In genomic region chr16:89446136-89446974, GRCh38 we compare ENCODE assay signal across 12 cellular contexts. TPM values are rescaled to one million over a fixed set of nuclear protein-coding genes. Genes with fewer than 3 reads are reported as not detected.
A peak's percentile ranks its signal among the peaks of the same experiment; 100 is the strongest.
DNase-seq lines count a peak whose midpoint lies in the region; ATAC-seq and TF ChIP-seq lines count a peak whose summit lies in the region.
"Had no signal": no experiment of that assay in that cellular context is flagged by ENCODE, and none has a peak within 500 bp of the region (broad histone marks: within the 10 kb centered on the region; RNA-seq: fewer than 3 reads in every experiment).

No MANE protein-coding gene starts in this region.

- CTCF ChIA-PET in activated CD8-positive, alpha-beta memory T cell treated with anti-CD3 and anti-CD28 coated beads, Interleukin-2, amount 10 ng/mL, durations not matched to agents 7 days and 5 days (lab: Charles Lee), result interaction anchor here (0.6 to 1.2 kb wide), 4 partner anchors 9 to 39 kb away, joined by 3 to 6 read pairs (median 3); no protein-coding TSS in a partner anchor

- no peaks in the 10 kb centered on the region for H3K9me3 Mint-ChIP-seq in activated CD8-positive, alpha-beta memory T cell treated with anti-CD3 and anti-CD28 coated beads, Interleukin-2, amount 10 ng/mL, durations not matched to agents 7 days and 5 days (ENCODE audit: low read depth)

- peak; percentile 32 for ATAC-seq in Right ventricle myocardium superior (ENCODE audit: poor library complexity)
- ATAC-seq in left cardiac atrium, result no peak
- ATAC-seq in activated CD8-positive, alpha-beta memory T cell treated with anti-CD3 and anti-CD28 coated beads, Interleukin-2, amount 10 ng/mL, durations not matched to agents 7 days and 5 days, result peak; percentile 54
- ATAC-seq in left lobe of liver, result peak; percentile 22

- TF ChIP-seq CTCF in stomach (IDR thresholded peaks at IDR 0.05), result no peak

- H3K4me3 ChIP-seq in thymus (ENCODE audit: low read length) (no peak overlapping the region), stomach (no peak overlapping the region)

- H3K9me3 ChIP-seq in thymus (ENCODE audit: control insufficient read depth), result no peaks in the 10 kb centered on the region
- no peaks in the 10 kb centered on the region for H3K9me3 ChIP-seq in stomach
- H3K9me3 ChIP-seq: SK-N-SH had no signal

- no peaks in the 10 kb centered on the region for H3K27me3 Mint-ChIP-seq in activated CD8-positive, alpha-beta memory T cell treated with anti-CD3 and anti-CD28 coated beads, Interleukin-2, amount 10 ng/mL, durations not matched to agents 7 days and 5 days

- WGBS in thymus, result 58% methylated on average over 15 of the region's 15 CpGs
- WGBS in stomach, 5 donors, result 62 to 72% (median 64%) methylated on average over 15 of the region's 15 CpGs

- H3K27ac ChIP-seq in thymus (ENCODE audit: low read depth), result peak overlapping the region; percentile 19
- no peak overlapping the region for H3K27ac ChIP-seq in stomach

- intact Hi-C loops in Right ventricle myocardium superior (cut with DNase I) (no loop called here), left cardiac atrium (cut with DNase I) (no loop called here), stomach (cut with DNase I; ENCODE audit: low total_unique reads) (no loop called here)

- H3K4me3 Mint-ChIP-seq in activated CD8-positive, alpha-beta memory T cell treated with anti-CD3 and anti-CD28 coated beads, Interleukin-2, amount 10 ng/mL, durations not matched to agents 7 days and 5 days, result peak overlapping the region; percentile 21

- no peak for TF ChIP-seq POLR2A in stomach (IDR thresholded peaks at IDR 0.05)

- DNase-seq in Right ventricle myocardium superior (peak; percentile 47), left cardiac atrium (no peak), left lobe of liver (ENCODE audit: low spot score) (no peak), stomach (no peak), AG08395 (ENCODE audit: low spot score) (no peak), NCI-H1436 treated with DMSO at 0.1 percent for 48 hours (lab: John Stamatoyannopoulos, UW) (no peak)
- peak; percentile 64 for DNase-seq in activated CD8-positive, alpha-beta memory T cell treated with anti-CD3 and anti-CD28 coated beads, Interleukin-2, amount 10 ng/mL, durations not matched to agents 7 days and 5 days
- DNase-seq: effector CD8-positive, alpha-beta T cell; KG1; NCI-H446; SK-N-SH had no signal

- TF ChIP-seq EP300 in stomach (IDR thresholded peaks at IDR 0.05), result no peak

- H3K4me1 Mint-ChIP-seq in activated CD8-positive, alpha-beta memory T cell treated with anti-CD3 and anti-CD28 coated beads, Interleukin-2, amount 10 ng/mL, durations not matched to agents 7 days and 5 days, result peaks cover 90% of the 10 kb centered on the region

- H3K36me3 Mint-ChIP-seq in activated CD8-positive, alpha-beta memory T cell treated with anti-CD3 and anti-CD28 coated beads, Interleukin-2, amount 10 ng/mL, durations not matched to agents 7 days and 5 days, result peaks cover 3% of the 10 kb centered on the region

- H3K27me3 ChIP-seq in thymus (ENCODE audit: control insufficient read depth, insufficient read depth), result no peaks in the 10 kb centered on the region
- no peaks in the 10 kb centered on the region for H3K27me3 ChIP-seq in stomach

- peak overlapping the region; percentile 71 for H3K27ac Mint-ChIP-seq in activated CD8-positive, alpha-beta memory T cell treated with anti-CD3 and anti-CD28 coated beads, Interleukin-2, amount 10 ng/mL, durations not matched to agents 7 days and 5 days

- H3K4me1 ChIP-seq in thymus (ENCODE audit: control insufficient read depth, insufficient read depth, low read length), result peaks cover 74% of the 10 kb centered on the region
- peaks cover 69 to 99% (median 86%) of the 10 kb centered on the region in 4 donors for H3K4me1 ChIP-seq in stomach

- no peaks in the 10 kb centered on the region for H3K36me3 ChIP-seq in thymus (ENCODE audit: control insufficient read depth, insufficient read depth)
- H3K36me3 ChIP-seq in stomach, result no peaks in the 10 kb centered on the region

RNA-seq across cellular contexts. Expression of gene ANKRD11, which starts 44.0 kb away (rescaled TPM):
- total RNA-seq in Right ventricle myocardium superior (64.9 TPM), left cardiac atrium (10 to 100 TPM; 74.3 to 86.2 TPM), left lobe of liver (50.7 TPM), stomach (100 to 1,000 TPM in 4 of 5 donors, 10 to 100 TPM in 1; 60.2 to 350 (median 136) TPM)
- total RNA-seq in activated CD8-positive, alpha-beta memory T cell treated with anti-CD3 and anti-CD28 coated beads, Interleukin-2, amount 10 ng/mL, durations not matched to agents 7 days and 5 days, result 100 to 1,000 TPM; 184 to 235 TPM
- polyA plus RNA-seq in thymus (79.5 TPM), stomach (10 to 100 TPM; 25.4 to 39.0 (median 38.8) TPM)

Comparison
In these comparisons a context has a peak if more than half of its experiments do, and no peak if none do; other contexts are left out.
1. ATAC-seq: peak in Right ventricle myocardium superior (single experiment), activated CD8-positive, alpha-beta memory T cell treated with anti-CD3 and anti-CD28 coated beads, Interleukin-2, amount 10 ng/mL, durations not matched to agents 7 days and 5 days (single experiment) and left lobe of liver (single experiment); none in left cardiac atrium (0 of 2).
2. DNase-seq: peak in Right ventricle myocardium superior (single experiment) and activated CD8-positive, alpha-beta memory T cell treated with anti-CD3 and anti-CD28 coated beads, Interleukin-2, amount 10 ng/mL, durations not matched to agents 7 days and 5 days (single experiment); none in left cardiac atrium (single experiment), left lobe of liver (single experiment), stomach (single experiment), AG08395 (single experiment) and NCI-H1436 treated with DMSO at 0.1 percent for 48 hours (single experiment).